Comparison of ENCODE assay signal across 15 cellular contexts in genomic region chr13:33250594-33250993, GRCh38. TPM values are rescaled to one million over a fixed set of nuclear protein-coding genes. Genes with fewer than 3 reads are reported as not detected.
DNase-seq lines count a peak whose midpoint lies in the region; ATAC-seq, FAIRE-seq and TF ChIP-seq lines count a peak whose summit lies in the region.
"Had no signal": no experiment of that assay in that cellular context is flagged by ENCODE, and none has a peak within 500 bp of the region (broad histone marks: within the 10 kb centered on the region; RNA-seq: fewer than 3 reads in every experiment).

No MANE protein-coding gene starts in this region.

- H3K27ac ChIP-seq in GM12878 (ENCODE audit: control insufficient read depth, insufficient read depth), result peak overlapping the region; percentile 17; the same call in 1 of the 2 replicates
- H3K27ac ChIP-seq in hepatocyte, result peak overlapping the region; percentile 34
- peak overlapping the region; percentile 74 for H3K27ac ChIP-seq in subcutaneous abdominal adipose tissue (ENCODE audit: low read depth, low read length)
- no peak overlapping the region for H3K27ac ChIP-seq in neural progenitor cell
- H3K27ac ChIP-seq: HL-60 had no signal

- no peaks in the 10 kb centered on the region for H3K9me3 Mint-ChIP-seq in neural progenitor cell
- H3K9me3 Mint-ChIP-seq: CD4-positive, alpha-beta memory T cell; stimulated activated naive B cell treated with anti-CD40 and anti-IgM and Interleukin-4, amounts not matched to agents 10 μg/mL and 1 μg/mL and 100 μg/mL, for 72 hours had no signal

- H3K9ac ChIP-seq in GM12878 (ENCODE audit: control insufficient read depth, insufficient read depth, low read length) (no peak overlapping the region), subcutaneous abdominal adipose tissue (ENCODE audit: low read length in 5 of 5) (no peak overlapping the region), neural progenitor cell (no peak overlapping the region)

- CTCF ChIA-PET in GM12878 (lab: Yijun Ruan, JAX), result interaction anchor here (0.8 to 2.1 kb wide), 2 partner anchors 22 to 474 kb away, joined by 3 to 7 read pairs; no protein-coding TSS in a partner anchor

- peak; percentile 54 for DNase-seq in HCEC 1CT
- DNase-seq in GM12878 (ENCODE audit: low read depth, low spot score), result no peak
- DNase-seq in hepatocyte (ENCODE audit: low spot score), result no peak
- DNase-seq in middle frontal gyrus (ENCODE audit: extremely low spot score, low spot score), result no peak
- no peak for DNase-seq in HAP-1 (ENCODE audit: low spot score in 2 of 2)
- no peak for DNase-seq in neural progenitor cell (ENCODE audit: low spot score)
- DNase-seq in AG20443 (ENCODE audit: low spot score), result no peak
- DNase-seq: CD4-positive, alpha-beta memory T cell; NCI-H2107; stimulated activated naive B cell treated with anti-CD40 and anti-IgM and Interleukin-4, amounts not matched to agents 10 μg/mL and 1 μg/mL and 100 μg/mL, for 72 hours had no signal

- TF ChIP-seq RAD21 in GM12878 (IDR thresholded peaks at IDR 0.05; ENCODE audit: insufficient read depth, low read depth, low read length), result no peak

- ATAC-seq in GM12878, result no peak
- ATAC-seq: GM23338 had no signal

- in situ Hi-C loops in GM12878 (cut with MboI) (no loop called here), HAP-1 (cut with MboI; ENCODE audit: low sequenced_read_pairs) (no loop called here)

- no peaks in the 10 kb centered on the region for H3K9me3 ChIP-seq in GM12878 (replicated peaks; ENCODE audit: control insufficient read depth, insufficient read depth, low read length)
- H3K9me3 ChIP-seq in hepatocyte (ENCODE audit: low read depth), result no peaks in the 10 kb centered on the region
- no peaks in the 10 kb centered on the region for H3K9me3 ChIP-seq in subcutaneous abdominal adipose tissue (ENCODE audit: control insufficient read depth in 5 of 5, low read length in 5 of 5)
- H3K9me3 ChIP-seq in HAP-1, result no peaks in the 10 kb centered on the region
- H3K9me3 ChIP-seq in neural progenitor cell (ENCODE audit: low read depth), result no peaks in the 10 kb centered on the region

- H3K4me1 Mint-ChIP-seq in neural progenitor cell, result no peaks in the 10 kb centered on the region

- H3K4me3 ChIP-seq in GM12878 (no peak overlapping the region), hepatocyte (no peak overlapping the region), subcutaneous abdominal adipose tissue (ENCODE audit: low read depth in 1 of 5, low read length in 5 of 5) (no peak overlapping the region), HAP-1 (no peak overlapping the region), neural progenitor cell (no peak overlapping the region)
- H3K4me3 ChIP-seq: GM23338 had no signal

- no peaks in the 10 kb centered on the region for H3K36me3 Mint-ChIP-seq in neural progenitor cell
- H3K36me3 Mint-ChIP-seq: activated naive CD8-positive, alpha-beta T cell; CD4-positive, alpha-beta memory T cell; stimulated activated naive B cell treated with anti-CD40 and anti-IgM and Interleukin-4, amounts not matched to agents 10 μg/mL and 1 μg/mL and 100 μg/mL, for 72 hours had no signal

- H3K4me2 ChIP-seq in GM12878 (ENCODE audit: control insufficient read depth, insufficient read depth), result peak overlapping the region; percentile 61; the same call in 1 of the 2 replicates
- H3K4me2 ChIP-seq in hepatocyte, result no peak overlapping the region
- no peak overlapping the region for H3K4me2 ChIP-seq in neural progenitor cell
- H3K4me2 ChIP-seq: GM23338 had no signal

- no peaks in the 10 kb centered on the region for H3F3A ChIP-seq in neural progenitor cell (ENCODE audit: low read depth)

- no peak overlapping the region for H3K4me3 Mint-ChIP-seq in neural progenitor cell
- H3K4me3 Mint-ChIP-seq: activated naive CD8-positive, alpha-beta T cell; CD4-positive, alpha-beta memory T cell; GM23338; stimulated activated naive B cell treated with anti-CD40 and anti-IgM and Interleukin-4, amounts not matched to agents 10 μg/mL and 1 μg/mL and 100 μg/mL, for 72 hours had no signal

- no peak overlapping the region for H3K27ac Mint-ChIP-seq in neural progenitor cell
- H3K27ac Mint-ChIP-seq: activated naive CD8-positive, alpha-beta T cell; CD4-positive, alpha-beta memory T cell; GM23338; progenitor cell of endocrine pancreas; stimulated activated naive B cell treated with anti-CD40 and anti-IgM and Interleukin-4, amounts not matched to agents 10 μg/mL and 1 μg/mL and 100 μg/mL, for 72 hours had no signal

- no peaks in the 10 kb centered on the region for H3K27me3 Mint-ChIP-seq in neural progenitor cell (ENCODE audit: insufficient read depth, low read depth)
- H3K27me3 Mint-ChIP-seq: progenitor cell of endocrine pancreas had no signal

- H3K4me1 ChIP-seq in GM12878 (ENCODE audit: control insufficient read depth, insufficient read depth, low read length) (peaks cover 4% of the 10 kb centered on the region; the same call in 1 of the 2 replicates), hepatocyte (ENCODE audit: insufficient read depth) (peaks cover 4% of the 10 kb centered on the region), subcutaneous abdominal adipose tissue (ENCODE audit: control insufficient read depth in 5 of 5, insufficient read depth in 5 of 5, low read length in 5 of 5) (peaks cover 0 to 21% (median 15%) of the 10 kb centered on the region in 5 donors), HAP-1 (no peaks in the 10 kb centered on the region), neural progenitor cell (no peaks in the 10 kb centered on the region)

- SMC1A ChIA-PET in GM12878 (lab: Charles Lee; ENCODE audit: uncharacterized antibody, unreplicated experiment), result interaction anchor here (0.6 kb wide), 2 partner anchors 220 to 292 kb away, joined by 3 read pairs; no protein-coding TSS in a partner anchor

- H3K9me2 ChIP-seq in hepatocyte (replicated peaks; ENCODE audit: insufficient read depth), result no peaks in the 10 kb centered on the region

- RAD21 ChIA-PET in GM12878 (lab: Charles Lee; ENCODE audit: unreplicated experiment), result interaction anchor here (1.0 kb wide), 1 partner anchor 139 kb away, joined by 3 read pairs; no protein-coding TSS in a partner anchor

- no TSS peak for BruUV-seq in GM12878 (replicated peaks; lab: Mats Ljungman, UMichigan)

- no peak for FAIRE-seq in GM12878 (lab: Jason Lieb, UNC)

- POLR2A ChIA-PET in GM12878 (lab: Charles Lee), result no interaction called here

- no peak for TF ChIP-seq EP300 in GM12878 (IDR thresholded peaks at IDR 0.05; ENCODE audit: borderline replicate concordance in 1 of 2, control insufficient read depth in 1 of 2, low read depth in 2 of 2, low read length in 2 of 2)

- no peak for TF ChIP-seq POLR2A in GM12878 (IDR thresholded peaks at IDR 0.05; ENCODE audit: low read depth, low read length)

- no peaks in the 10 kb centered on the region for H3K79me2 ChIP-seq in GM12878 (ENCODE audit: control insufficient read depth, insufficient read depth, low read length)
- peaks cover 37% of the 10 kb centered on the region for H3K79me2 ChIP-seq in hepatocyte
- H3K79me2 ChIP-seq in neural progenitor cell (ENCODE audit: low read depth), result no peaks in the 10 kb centered on the region

- intact Hi-C loops in GM12878 (cut with micrococcal nuclease; ENCODE audit: unreplicated experiment), result no loop called here

- H3K27me3 ChIP-seq in GM12878 (replicated peaks in 1 of 2; ENCODE audit: control insufficient read depth in 2 of 2, insufficient read depth in 2 of 2, low read length in 1 of 2) (no peaks in the 10 kb centered on the region), hepatocyte (no peaks in the 10 kb centered on the region), subcutaneous abdominal adipose tissue (ENCODE audit: control insufficient read depth in 5 of 5, insufficient read depth in 4 of 5, low read length in 5 of 5) (no peaks in the 10 kb centered on the region), HAP-1 (ENCODE audit: low read depth) (no peaks in the 10 kb centered on the region), neural progenitor cell (no peaks in the 10 kb centered on the region)

- H2AFZ ChIP-seq in GM12878 (ENCODE audit: control insufficient read depth, low read depth, low read length), result peak overlapping the region; percentile 84
- H2AFZ ChIP-seq in hepatocyte, result no peak overlapping the region
- H2AFZ ChIP-seq in neural progenitor cell (replicated peaks), result no peak overlapping the region
- H2AFZ ChIP-seq: GM23338 had no signal

- no peaks in the 10 kb centered on the region for H3K36me3 ChIP-seq in GM12878 (ENCODE audit: control insufficient read depth in 2 of 2, insufficient read depth in 2 of 2, low read length in 1 of 2)
- no peaks in the 10 kb centered on the region for H3K36me3 ChIP-seq in hepatocyte (replicated peaks; ENCODE audit: insufficient read depth, low read depth)
- peaks cover 0 to 5% (median 2%) of the 10 kb centered on the region in 5 donors for H3K36me3 ChIP-seq in subcutaneous abdominal adipose tissue (ENCODE audit: control insufficient read depth in 5 of 5, insufficient read depth in 5 of 5, low read length in 5 of 5)
- no peaks in the 10 kb centered on the region for H3K36me3 ChIP-seq in HAP-1 (replicated peaks)
- no peaks in the 10 kb centered on the region for H3K36me3 ChIP-seq in neural progenitor cell

- H4K20me1 ChIP-seq in GM12878 (ENCODE audit: control insufficient read depth, insufficient read depth) (no peaks in the 10 kb centered on the region), hepatocyte (ENCODE audit: insufficient read depth, poor library complexity, severe bottlenecking) (no peaks in the 10 kb centered on the region), neural progenitor cell (ENCODE audit: low read depth) (no peaks in the 10 kb centered on the region)

- TF ChIP-seq CTCF in GM12878 (IDR thresholded peaks at IDR 0.05 in 2 of 3, conservative IDR thresholded peaks at IDR 0.05 in 1 of 3; ENCODE audit: control insufficient read depth in 2 of 3, extremely low read depth in 1 of 3, insufficient read depth in 1 of 3, low read depth in 3 of 3, low read length in 3 of 3) (no peak), hepatocyte (IDR thresholded peaks at IDR 0.05; ENCODE audit: poor library complexity) (no peak), neural progenitor cell (IDR thresholded peaks at IDR 0.05) (no peak)

RNA-seq across cellular contexts. Expression of gene STARD13, which starts 35.0 kb away (rescaled TPM):
- total RNA-seq in GM12878 (2013; cell fraction: nucleolus; rRNA removed), result 81.3 and 82.3 TPM in 2 replicates
- total RNA-seq in GM12878 (2014; rRNA removed) (12.8 and 14.0 TPM in 2 replicates), GM12878 (2014; rRNA removed; fragmentation: Illumina TruSeq; extraction: Trizol) (9.0 and 9.3 TPM in 2 replicates), GM12878 (2021) (15.1 and 15.9 TPM in 2 replicates), hepatocyte (7.9 and 13.5 TPM in 2 replicates), neural progenitor cell (ENCODE audit: low replicate concordance) (2.0 and 3.1 TPM in 2 replicates)
- 1.5 TPM for polyA plus RNA-seq in GM12878 (2011; ENCODE audit: low read depth)
- polyA plus RNA-seq in GM12878 (2011; rRNA removed) (35.7 and 41.6 TPM in 2 replicates), GM12878 (2014; fragmentation: Illumina TruSeq; extraction: Trizol) (7.5 and 8.6 TPM in 2 replicates), GM12878 (2014; fragmentation: Nextera tagmentation; extraction: Ambion mirVana) (1 to 10 TPM; 4.0 to 4.1 TPM), GM12878 (2014; rRNA removed) (7.9 and 11.5 TPM in 2 replicates), GM12878 (2016; fragmentation: Nextera tagmentation; extraction: Ambion mirVana) (10 to 100 TPM in 1 of 2 experiments, 1 to 10 TPM in 1; 9.8 to 10.5 TPM), hepatocyte (5.4 and 8.8 TPM in 2 replicates)
- 26.2 and 26.5 TPM in 2 replicates for polyA plus RNA-seq in GM12878 (2011; cell fraction: cytosol; rRNA removed)
- polyA plus RNA-seq in GM12878 (2011; cell fraction: nucleus; rRNA removed), result 90.1 and 92.8 TPM in 2 replicates
- polyA plus RNA-seq in GM12878 (2012), result 2.1 and 4.1 TPM in 2 replicates
- polyA minus RNA-seq in GM12878 (2011; rRNA and poly(A)+ RNA removed), result 91.4 and 92.1 TPM in 2 replicates
- 17.9 and 24.3 TPM in 2 replicates for polyA minus RNA-seq in GM12878 (2011; cell fraction: cytosol; rRNA and poly(A)+ RNA removed)
- polyA minus RNA-seq in GM12878 (2011; cell fraction: nucleus; rRNA and poly(A)+ RNA removed), result 85.5 and 147 TPM in 2 replicates
- polyA plus RNA-seq: CD4-positive, alpha-beta memory T cell had no signal
